In genomic region chr4:6364146-6364545, GRCh38 we compare ENCODE assay signal across 26 cellular contexts.
"Had no signal": no experiment of that assay in that cellular context is flagged by ENCODE, and none has a peak within 500 bp of the region (broad histone marks: within the 10 kb centered on the region; RNA-seq: fewer than 3 reads in every experiment).

No MANE protein-coding gene starts in this region.

- H3K36me3 ChIP-seq: left lung, lower lobe of right lung, neural progenitor cell, neutrophil, right atrium auricular region, sigmoid colon, spleen, suprapubic skin, thoracic aorta, tibial artery, upper lobe of right lung had no signal

- H3K4me3 Mint-ChIP-seq: naive thymus-derived CD8-positive, alpha-beta T cell; nephron; neural progenitor cell; stimulated activated effector memory CD8-positive, alpha-beta T cell treated with anti-CD3 and anti-CD28 coated beads, Interleukin-12 subunit alpha, Interleukin-12 subunit beta, amount 100 ng/mL, for 72 hours had no signal

- ATAC-seq: left colon; left lung; lower lobe of right lung; naive thymus-derived CD8-positive, alpha-beta T cell; stimulated activated effector memory CD8-positive, alpha-beta T cell treated with anti-CD3 and anti-CD28 coated beads, Interleukin-12 subunit alpha, Interleukin-12 subunit beta, amount 100 ng/mL, for 72 hours; upper lobe of right lung had no signal

- H3K4me1 Mint-ChIP-seq: naive thymus-derived CD8-positive, alpha-beta T cell; nephron; stimulated activated effector memory CD8-positive, alpha-beta T cell treated with anti-CD3 and anti-CD28 coated beads, Interleukin-12 subunit alpha, Interleukin-12 subunit beta, amount 100 ng/mL, for 72 hours had no signal

- H3K27ac ChIP-seq: left lung, lower lobe of right lung, neural progenitor cell, neutrophil, parathyroid adenoma, right atrium auricular region, sigmoid colon, spleen, suprapubic skin, thoracic aorta, tibial artery, upper lobe of right lung had no signal

- H3K4me1 ChIP-seq: left lung, lower lobe of right lung, parathyroid adenoma, right atrium auricular region, sigmoid colon, suprapubic skin, tibial artery, upper lobe of right lung had no signal

- H3K36me3 Mint-ChIP-seq: naive thymus-derived CD8-positive, alpha-beta T cell; neural progenitor cell; stimulated activated effector memory CD8-positive, alpha-beta T cell treated with anti-CD3 and anti-CD28 coated beads, Interleukin-12 subunit alpha, Interleukin-12 subunit beta, amount 100 ng/mL, for 72 hours had no signal

- DNase-seq: head of caudate nucleus; hippocampal formation; left colon; lower lobe of right lung; mammary epithelial cell; mesenchymal stem cell; naive thymus-derived CD8-positive, alpha-beta T cell; occipital lobe; sigmoid colon; small intestine; spleen; stimulated activated CD4-positive, alpha-beta T cell treated with anti-CD3 and anti-CD28 coated beads, Interleukin-4, amount 100 ng/mL, for 24 hours; stimulated activated naive CD4-positive, alpha-beta T cell; tibial artery; trophoblast cell; upper lobe of right lung had no signal

- H3K9me3 ChIP-seq: left lung, lower lobe of right lung, neutrophil, right atrium auricular region, sigmoid colon, spleen, suprapubic skin, thoracic aorta, tibial artery, upper lobe of right lung had no signal

- H3K9me3 Mint-ChIP-seq: naive thymus-derived CD8-positive, alpha-beta T cell; stimulated activated effector memory CD8-positive, alpha-beta T cell treated with anti-CD3 and anti-CD28 coated beads, Interleukin-12 subunit alpha, Interleukin-12 subunit beta, amount 100 ng/mL, for 72 hours had no signal

- H3K4me3 ChIP-seq: left lung, lower lobe of right lung, neural progenitor cell, right atrium auricular region, sigmoid colon, spleen, suprapubic skin, thoracic aorta, tibial artery, upper lobe of right lung had no signal

- H3K27me3 ChIP-seq: neutrophil, right atrium auricular region had no signal

- H3K27ac Mint-ChIP-seq: naive thymus-derived CD8-positive, alpha-beta T cell; nephron; neural progenitor cell; progenitor cell of endocrine pancreas; stimulated activated effector memory CD8-positive, alpha-beta T cell treated with anti-CD3 and anti-CD28 coated beads, Interleukin-12 subunit alpha, Interleukin-12 subunit beta, amount 100 ng/mL, for 72 hours had no signal
